In the genomic region with DNA sequence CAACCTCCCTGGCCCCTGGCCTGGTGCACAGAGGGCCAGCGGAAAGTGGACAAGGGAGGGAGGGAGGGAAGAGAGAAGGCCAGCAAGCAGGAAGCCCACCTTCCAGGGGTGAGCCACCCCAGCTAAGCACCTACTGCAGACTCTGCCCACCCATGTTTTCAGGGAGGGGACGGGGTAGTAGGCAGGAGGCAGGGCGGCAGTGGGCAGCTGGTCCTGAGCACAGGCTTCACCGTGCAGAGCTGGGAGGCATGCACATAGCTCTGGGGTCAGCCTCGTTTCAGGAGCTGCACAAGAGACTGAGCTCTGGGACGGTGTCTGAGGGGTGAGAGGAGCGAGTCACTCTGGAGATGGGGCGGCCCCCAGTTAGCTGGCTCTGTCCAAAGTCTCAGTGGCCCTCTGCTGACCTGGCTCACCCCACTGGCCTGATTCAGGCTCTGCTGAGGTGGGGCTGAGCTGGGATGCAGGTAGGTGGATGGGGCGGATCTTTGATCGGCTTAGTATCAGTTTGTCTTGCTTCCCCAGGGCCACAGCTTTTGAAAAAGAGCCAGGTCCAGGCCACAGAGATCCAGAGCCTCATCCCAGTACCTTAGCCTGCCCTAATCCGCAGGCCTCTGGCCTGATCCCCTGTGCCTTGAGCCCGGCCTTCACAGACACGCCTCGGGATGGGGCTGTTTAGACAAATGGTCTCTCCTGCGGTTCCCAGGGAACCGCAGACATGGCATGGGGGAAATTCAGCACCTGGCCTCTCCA, we compare ENCODE assay signal across 1 cellular context.
TF ChIP-seq lines count a peak whose summit lies in the region.

No MANE protein-coding gene starts in this region.

TF ChIP-seq in GM23338, 12 proteins besides CTCF, POLR2A, EP300 and RAD21:
- TF ChIP-seq EZH2phosphoT487 (IDR thresholded peaks at IDR 0.05; ENCODE audit: unreplicated experiment) (no peak), STAT1 (IDR thresholded peaks at IDR 0.05; ENCODE audit: unreplicated experiment) (no peak), ZNF114 (CRISPR knock-in tag; IDR thresholded peaks at IDR 0.05) (no peak), ZNF331 (CRISPR knock-in tag; IDR thresholded peaks at IDR 0.05; ENCODE audit: low read depth) (no peak), CREB1 (CRISPR knock-in tag; IDR thresholded peaks at IDR 0.05; ENCODE audit: low read depth) (no peak), POLR2AphosphoS5 (IDR thresholded peaks at IDR 0.05; ENCODE audit: low read depth) (no peak), EZH2 (IDR thresholded peaks at IDR 0.05; ENCODE audit: low read depth, unreplicated experiment) (no peak), JUNB (IDR thresholded peaks at IDR 0.05; ENCODE audit: unreplicated experiment) (no peak), NANOG (IDR thresholded peaks at IDR 0.05; ENCODE audit: borderline replicate concordance) (no peak)
- TF ChIP-seq, protein P1, sequence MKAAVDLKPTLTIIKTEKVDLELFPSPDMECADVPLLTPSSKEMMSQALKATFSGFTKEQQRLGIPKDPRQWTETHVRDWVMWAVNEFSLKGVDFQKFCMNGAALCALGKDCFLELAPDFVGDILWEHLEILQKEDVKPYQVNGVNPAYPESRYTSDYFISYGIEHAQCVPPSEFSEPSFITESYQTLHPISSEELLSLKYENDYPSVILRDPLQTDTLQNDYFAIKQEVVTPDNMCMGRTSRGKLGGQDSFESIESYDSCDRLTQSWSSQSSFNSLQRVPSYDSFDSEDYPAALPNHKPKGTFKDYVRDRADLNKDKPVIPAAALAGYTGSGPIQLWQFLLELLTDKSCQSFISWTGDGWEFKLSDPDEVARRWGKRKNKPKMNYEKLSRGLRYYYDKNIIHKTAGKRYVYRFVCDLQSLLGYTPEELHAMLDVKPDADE (IDR thresholded peaks at IDR 0.05) = no peak
- TF ChIP-seq, protein P2, sequence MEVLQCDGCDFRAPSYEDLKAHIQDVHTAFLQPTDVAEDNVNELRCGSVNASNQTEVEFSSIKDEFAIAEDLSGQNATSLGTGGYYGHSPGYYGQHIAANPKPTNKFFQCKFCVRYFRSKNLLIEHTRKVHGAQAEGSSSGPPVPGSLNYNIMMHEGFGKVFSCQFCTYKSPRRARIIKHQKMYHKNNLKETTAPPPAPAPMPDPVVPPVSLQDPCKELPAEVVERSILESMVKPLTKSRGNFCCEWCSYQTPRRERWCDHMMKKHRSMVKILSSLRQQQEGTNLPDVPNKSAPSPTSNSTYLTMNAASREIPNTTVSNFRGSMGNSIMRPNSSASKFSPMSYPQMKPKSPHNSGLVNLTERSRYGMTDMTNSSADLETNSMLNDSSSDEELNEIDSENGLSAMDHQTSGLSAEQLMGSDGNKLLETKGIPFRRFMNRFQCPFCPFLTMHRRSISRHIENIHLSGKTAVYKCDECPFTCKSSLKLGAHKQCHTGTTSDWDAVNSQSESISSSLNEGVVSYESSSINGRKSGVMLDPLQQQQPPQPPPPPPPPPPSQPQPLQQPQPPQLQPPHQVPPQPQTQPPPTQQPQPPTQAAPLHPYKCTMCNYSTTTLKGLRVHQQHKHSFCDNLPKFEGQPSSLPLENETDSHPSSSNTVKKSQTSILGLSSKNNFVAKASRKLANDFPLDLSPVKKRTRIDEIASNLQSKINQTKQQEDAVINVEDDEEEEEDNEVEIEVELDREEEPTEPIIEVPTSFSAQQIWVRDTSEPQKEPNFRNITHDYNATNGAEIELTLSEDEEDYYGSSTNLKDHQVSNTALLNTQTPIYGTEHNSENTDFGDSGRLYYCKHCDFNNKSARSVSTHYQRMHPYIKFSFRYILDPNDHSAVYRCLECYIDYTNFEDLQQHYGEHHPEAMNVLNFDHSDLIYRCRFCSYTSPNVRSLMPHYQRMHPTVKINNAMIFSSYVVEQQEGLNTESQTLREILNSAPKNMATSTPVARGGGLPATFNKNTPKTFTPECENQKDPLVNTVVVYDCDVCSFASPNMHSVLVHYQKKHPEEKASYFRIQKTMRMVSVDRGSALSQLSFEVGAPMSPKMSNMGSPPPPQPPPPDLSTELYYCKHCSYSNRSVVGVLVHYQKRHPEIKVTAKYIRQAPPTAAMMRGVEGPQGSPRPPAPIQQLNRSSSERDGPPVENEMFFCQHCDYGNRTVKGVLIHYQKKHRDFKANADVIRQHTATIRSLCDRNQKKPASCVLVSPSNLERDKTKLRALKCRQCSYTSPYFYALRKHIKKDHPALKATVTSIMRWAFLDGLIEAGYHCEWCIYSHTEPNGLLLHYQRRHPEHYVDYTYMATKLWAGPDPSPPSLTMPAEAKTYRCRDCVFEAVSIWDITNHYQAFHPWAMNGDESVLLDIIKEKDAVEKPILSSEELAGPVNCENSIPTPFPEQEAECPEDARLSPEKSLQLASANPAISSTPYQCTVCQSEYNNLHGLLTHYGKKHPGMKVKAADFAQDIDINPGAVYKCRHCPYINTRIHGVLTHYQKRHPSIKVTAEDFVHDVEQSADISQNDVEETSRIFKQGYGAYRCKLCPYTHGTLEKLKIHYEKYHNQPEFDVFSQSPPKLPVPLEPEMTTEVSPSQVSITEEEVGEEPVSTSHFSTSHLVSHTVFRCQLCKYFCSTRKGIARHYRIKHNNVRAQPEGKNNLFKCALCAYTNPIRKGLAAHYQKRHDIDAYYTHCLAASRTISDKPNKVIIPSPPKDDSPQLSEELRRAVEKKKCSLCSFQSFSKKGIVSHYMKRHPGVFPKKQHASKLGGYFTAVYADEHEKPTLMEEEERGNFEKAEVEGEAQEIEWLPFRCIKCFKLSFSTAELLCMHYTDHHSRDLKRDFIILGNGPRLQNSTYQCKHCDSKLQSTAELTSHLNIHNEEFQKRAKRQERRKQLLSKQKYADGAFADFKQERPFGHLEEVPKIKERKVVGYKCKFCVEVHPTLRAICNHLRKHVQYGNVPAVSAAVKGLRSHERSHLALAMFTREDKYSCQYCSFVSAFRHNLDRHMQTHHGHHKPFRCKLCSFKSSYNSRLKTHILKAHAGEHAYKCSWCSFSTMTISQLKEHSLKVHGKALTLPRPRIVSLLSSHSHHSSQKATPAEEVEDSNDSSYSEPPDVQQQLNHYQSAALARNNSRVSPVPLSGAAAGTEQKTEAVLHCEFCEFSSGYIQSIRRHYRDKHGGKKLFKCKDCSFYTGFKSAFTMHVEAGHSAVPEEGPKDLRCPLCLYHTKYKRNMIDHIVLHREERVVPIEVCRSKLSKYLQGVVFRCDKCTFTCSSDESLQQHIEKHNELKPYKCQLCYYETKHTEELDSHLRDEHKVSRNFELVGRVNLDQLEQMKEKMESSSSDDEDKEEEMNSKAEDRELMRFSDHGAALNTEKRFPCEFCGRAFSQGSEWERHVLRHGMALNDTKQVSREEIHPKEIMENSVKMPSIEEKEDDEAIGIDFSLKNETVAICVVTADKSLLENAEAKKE (CRISPR knock-in tag; IDR thresholded peaks at IDR 0.05) = no peak
- TF ChIP-seq, protein P3, sequence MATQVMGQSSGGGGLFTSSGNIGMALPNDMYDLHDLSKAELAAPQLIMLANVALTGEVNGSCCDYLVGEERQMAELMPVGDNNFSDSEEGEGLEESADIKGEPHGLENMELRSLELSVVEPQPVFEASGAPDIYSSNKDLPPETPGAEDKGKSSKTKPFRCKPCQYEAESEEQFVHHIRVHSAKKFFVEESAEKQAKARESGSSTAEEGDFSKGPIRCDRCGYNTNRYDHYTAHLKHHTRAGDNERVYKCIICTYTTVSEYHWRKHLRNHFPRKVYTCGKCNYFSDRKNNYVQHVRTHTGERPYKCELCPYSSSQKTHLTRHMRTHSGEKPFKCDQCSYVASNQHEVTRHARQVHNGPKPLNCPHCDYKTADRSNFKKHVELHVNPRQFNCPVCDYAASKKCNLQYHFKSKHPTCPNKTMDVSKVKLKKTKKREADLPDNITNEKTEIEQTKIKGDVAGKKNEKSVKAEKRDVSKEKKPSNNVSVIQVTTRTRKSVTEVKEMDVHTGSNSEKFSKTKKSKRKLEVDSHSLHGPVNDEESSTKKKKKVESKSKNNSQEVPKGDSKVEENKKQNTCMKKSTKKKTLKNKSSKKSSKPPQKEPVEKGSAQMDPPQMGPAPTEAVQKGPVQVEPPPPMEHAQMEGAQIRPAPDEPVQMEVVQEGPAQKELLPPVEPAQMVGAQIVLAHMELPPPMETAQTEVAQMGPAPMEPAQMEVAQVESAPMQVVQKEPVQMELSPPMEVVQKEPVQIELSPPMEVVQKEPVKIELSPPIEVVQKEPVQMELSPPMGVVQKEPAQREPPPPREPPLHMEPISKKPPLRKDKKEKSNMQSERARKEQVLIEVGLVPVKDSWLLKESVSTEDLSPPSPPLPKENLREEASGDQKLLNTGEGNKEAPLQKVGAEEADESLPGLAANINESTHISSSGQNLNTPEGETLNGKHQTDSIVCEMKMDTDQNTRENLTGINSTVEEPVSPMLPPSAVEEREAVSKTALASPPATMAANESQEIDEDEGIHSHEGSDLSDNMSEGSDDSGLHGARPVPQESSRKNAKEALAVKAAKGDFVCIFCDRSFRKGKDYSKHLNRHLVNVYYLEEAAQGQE (IDR thresholded peaks at IDR 0.05; ENCODE audit: unreplicated experiment) = no peak
TF ChIP-seq in GM23338: peak in this region for 0.
